In genomic region chr9:20658677-20659473, GRCh38 we compare ENCODE assay signal across 8 cellular contexts. TPM values are rescaled to one million over a fixed set of nuclear protein-coding genes. Genes with fewer than 3 reads are reported as not detected.
DNase-seq lines count a peak whose midpoint lies in the region; ATAC-seq and TF ChIP-seq lines count a peak whose summit lies in the region.

No MANE protein-coding gene starts in this region.

- intact Hi-C loops in IMR-90 (cut with micrococcal nuclease): no loop called here
- intact Hi-C loops in mucosa of descending colon (cut with DNase I, micrococcal nuclease): no loop called here
- intact Hi-C loops in posterior cingulate gyrus (cut with DNase I): no loop called here

- H3K18ac ChIP-seq in IMR-90 (ENCODE audit: low read depth, low read length): peak overlapping the region; percentile 23; the same call in 1 of the 2 replicates

- H4K5ac ChIP-seq in IMR-90 (ENCODE audit: low read depth, low read length): peak overlapping the region; percentile 78

- H2AK5ac ChIP-seq in IMR-90 (ENCODE audit: low read depth, low read length): no peak overlapping the region; the same call in 1 of the 2 replicates

- no peaks in the 10 kb centered on the region for H3K9me1 ChIP-seq in IMR-90 (ENCODE audit: insufficient read depth, low read length)

- CTCF ChIA-PET in BJ (lab: Yijun Ruan, JAX): no interaction called here
- CTCF ChIA-PET in IMR-90 (lab: Yijun Ruan, JAX): interaction anchor here (0.6 kb wide), 1 partner anchor 76 kb away, joined by 4 read pairs; no protein-coding TSS in a partner anchor

- H3K4me3 ChIP-seq in BJ (ENCODE audit: low read depth, low read length) (peak overlapping the region; percentile 31), IMR-90 (ENCODE audit: insufficient read depth, low read depth, low read length) (peak overlapping the region; percentile 61), cardiac fibroblast (replicated peaks in 1 of 2; ENCODE audit: low read depth in 2 of 2, low read length in 2 of 2) (peak overlapping the region; percentile 30 to 47), mucosa of descending colon (no peak overlapping the region)

- in situ Hi-C loops in IMR-90 (cut with MboI; ENCODE audit: low sequenced_read_pairs): no loop called here

- H4K91ac ChIP-seq in IMR-90 (ENCODE audit: insufficient read depth, low read depth, low read length): no peak overlapping the region

- ATAC-seq in IMR-90 (ENCODE audit: low read depth) (peak; percentile 42), mucosa of descending colon (peak; percentile 50)
- ATAC-seq in activated CD4-positive, CD25-positive, alpha-beta regulatory T cell treated with anti-CD3 and anti-CD28 coated beads, Interleukin-2, amount 50 U/mL, for 24 hours: no peak

- H3K9me3 ChIP-seq in IMR-90 (ENCODE audit: control insufficient read depth, insufficient read depth, low read length) (no peaks in the 10 kb centered on the region), mucosa of descending colon (no peaks in the 10 kb centered on the region)

- 0 out of 2 replicates have a peak overlapping the region, but pooled peaks have one; percentile 23 for H2BK120ac ChIP-seq in IMR-90 (ENCODE audit: low read depth, low read length)

- H3K14ac ChIP-seq in IMR-90 (replicated peaks; ENCODE audit: low read depth, low read length): peak overlapping the region; percentile 22; the same call in 1 of the 2 replicates

- peak overlapping the region; percentile 56 for H3K4ac ChIP-seq in IMR-90 (ENCODE audit: low read depth, low read length)

- H2AFZ ChIP-seq in IMR-90 (replicated peaks; ENCODE audit: low read length, poor library complexity): peak overlapping the region; percentile 75

- H3K4me2 ChIP-seq in IMR-90 (ENCODE audit: low read depth, low read length): peak overlapping the region; percentile 78

- no peak for TF ChIP-seq RAD21 in IMR-90 (IDR thresholded peaks at IDR 0.05; ENCODE audit: low read length)

- peaks cover 1% of the 10 kb centered on the region; the same call in 1 of the 2 replicates for H3K27me3 ChIP-seq in BJ (ENCODE audit: control insufficient read depth, insufficient read depth, low read length)
- no peaks in the 10 kb centered on the region; the same call in 1 of the 2 replicates for H3K27me3 ChIP-seq in IMR-90 (ENCODE audit: control insufficient read depth, insufficient read depth, low read length)

- H3K27ac ChIP-seq in IMR-90 (ENCODE audit: insufficient read depth, low read length): no peak overlapping the region

- TF ChIP-seq POLR2A in IMR-90 (IDR thresholded peaks at IDR 0.05; ENCODE audit: low read depth, low read length): no peak

- H3K4me1 ChIP-seq in IMR-90 (ENCODE audit: control insufficient read depth, insufficient read depth, low read length) (no peaks in the 10 kb centered on the region), mucosa of descending colon (ENCODE audit: low read depth) (no peaks in the 10 kb centered on the region)

- no peak overlapping the region for H3K9ac ChIP-seq in IMR-90 (ENCODE audit: low read depth, low read length)

- peak overlapping the region; percentile 5 for H2BK5ac ChIP-seq in IMR-90 (ENCODE audit: low read depth, low read length, poor library complexity, severe bottlenecking)

- POLR2A ChIA-PET in BJ (lab: Charles Lee) (no interaction called here), IMR-90 (lab: Charles Lee; ENCODE audit: unreplicated experiment) (interaction anchor here (0.6 to 1.0 kb wide), 2 partner anchors 37 to 411 kb away, joined by 4 to 16 read pairs; partner anchors contain the start of gene MLLT3)

- DNase-seq in BJ (ENCODE audit: low read depth) (no peak), IMR-90 (no peak), cardiac fibroblast (ENCODE audit: low read depth in 2 of 2) (peak; percentile 7 to 25), mucosa of descending colon (peak in 1 of 3 donors; percentile 29), occipital lobe (lab: John Stamatoyannopoulos, UW) (no peak), posterior cingulate gyrus (no peak), NOMO-1 treated with dmso at 0.1 percent for 144 hours (lab: John Stamatoyannopoulos, UW; ENCODE audit: unreplicated experiment) (no peak)

- peak overlapping the region; percentile 31 to 82; a peak in 3 of 4 replicates for H4K8ac ChIP-seq in IMR-90 (ENCODE audit: low read depth in 2 of 2, low read length in 2 of 2)

- H2AK9ac ChIP-seq in IMR-90 (replicated peaks; ENCODE audit: low read depth, low read length, poor library complexity): no peak overlapping the region

- H2BK20ac ChIP-seq in IMR-90 (ENCODE audit: low read depth, low read length): no peak overlapping the region; the same call in 1 of the 2 replicates

- BruUV-seq in IMR-90 (replicated peaks; lab: Mats Ljungman, UMichigan): no TSS peak

- no peak overlapping the region for H3K23ac ChIP-seq in IMR-90 (ENCODE audit: low read depth, low read length)

- 80% methylated on average over 1 of the region's 13 CpGs; no CpG with 5 or more reads in 1 of the 2 experiments for WGBS in IMR-90 (ENCODE audit: extremely low coverage in 2 of 2, insufficient read length in 1 of 2), 2 experiments

- dilution Hi-C loops in IMR-90 (cut with HindIII; ENCODE audit: low sequenced_read_pairs, unreplicated experiment): no loop called here

- H3K56ac ChIP-seq in IMR-90 (ENCODE audit: extremely low read depth, insufficient read depth, low read length): no peak overlapping the region; the same call in 1 of the 2 replicates

- H4K20me1 ChIP-seq in IMR-90 (ENCODE audit: insufficient read depth, low read length): no peaks in the 10 kb centered on the region

- no peak overlapping the region; the same call in 2 of the 3 replicates for H2BK15ac ChIP-seq in IMR-90 (ENCODE audit: low read depth, low read length)

- H3K36me3 ChIP-seq in BJ (ENCODE audit: control insufficient read depth, insufficient read depth, low read length) (no peaks in the 10 kb centered on the region), IMR-90 (ENCODE audit: control insufficient read depth, insufficient read depth, low read length) (no peaks in the 10 kb centered on the region), mucosa of descending colon (ENCODE audit: low read depth) (no peaks in the 10 kb centered on the region)

- no peaks in the 10 kb centered on the region; a peak in 1 of 4 replicates for H3K79me1 ChIP-seq in IMR-90 (ENCODE audit: low read depth in 1 of 2, low read length in 2 of 2)

- TF ChIP-seq CTCF in BJ (IDR thresholded peaks at IDR 0.05; ENCODE audit: insufficient read depth, low read depth, low read length): no peak
- TF ChIP-seq CTCF in IMR-90 (conservative IDR thresholded peaks at IDR 0.05; ENCODE audit: low read depth, low read length): no peak
- TF ChIP-seq CTCF in cardiac fibroblast (IDR thresholded peaks at IDR 0.05; ENCODE audit: low read depth, low read length): no peak
- no peak for TF ChIP-seq CTCF in mucosa of descending colon (IDR thresholded peaks at IDR 0.05)

TF ChIP-seq in IMR-90, 13 proteins besides CTCF, POLR2A, EP300 and RAD21:
- TF ChIP-seq CEBPB (IDR thresholded peaks at IDR 0.05; ENCODE audit: low read depth, low read length) (no peak), RFX5 (IDR thresholded peaks at IDR 0.05; ENCODE audit: low read depth, low read length) (no peak), MAFK (IDR thresholded peaks at IDR 0.05; ENCODE audit: low read depth, low read length) (no peak), SMC3 (IDR thresholded peaks at IDR 0.05; ENCODE audit: low read depth, low read length) (no peak), RCOR1 (IDR thresholded peaks at IDR 0.05; ENCODE audit: insufficient replicate concordance, low read length) (no peak), BHLHE40 (IDR thresholded peaks at IDR 0.05; ENCODE audit: low read depth, low read length) (no peak), MAZ (IDR thresholded peaks at IDR 0.05; ENCODE audit: borderline replicate concordance, low read depth, low read length) (no peak), MXI1 (IDR thresholded peaks at IDR 0.05; ENCODE audit: borderline replicate concordance, low read depth, low read length) (no peak), CHD1 (IDR thresholded peaks at IDR 0.05; ENCODE audit: low read depth, low read length) (no peak), NFE2L2 (IDR thresholded peaks at IDR 0.05; ENCODE audit: low read depth, low read length) (no peak), FOS (IDR thresholded peaks at IDR 0.05; ENCODE audit: low read depth, low read length) (no peak), USF2 (IDR thresholded peaks at IDR 0.05; ENCODE audit: low read depth, low read length) (no peak), ELK1 (IDR thresholded peaks at IDR 0.05; ENCODE audit: borderline replicate concordance, low read depth, low read length) (no peak)

RNA-seq across cellular contexts. Expression of gene FOCAD, which starts 25.2 kb away (rescaled TPM):
- polyA plus RNA-seq in BJ (2011; rRNA removed) (32.9 and 42.1 TPM in 2 replicates), IMR-90 (2012; rRNA removed) (21.2 and 28.8 TPM in 2 replicates)
- polyA minus RNA-seq in BJ (2011; rRNA and poly(A)+ RNA removed): 40.4 and 61.3 TPM in 2 replicates
- total RNA-seq in IMR-90 (2012; rRNA removed) (73.9 and 91.2 TPM in 2 replicates), mucosa of descending colon (10 to 100 TPM; 26.6 to 30.3 (median 26.9) TPM), occipital lobe (233 TPM)
- polyA plus RNA-seq in IMR-90 (2012; cell fraction: cytosol; rRNA removed): 6.6 and 26.5 TPM in 2 replicates
- polyA plus RNA-seq in IMR-90 (2012; cell fraction: nucleus; rRNA removed; ENCODE audit: low replicate concordance): 22.3 and 54.3 TPM in 2 replicates

RNA-seq across cellular contexts. Expression of gene MLLT3, which starts 36.6 kb away (rescaled TPM):
- 13.8 and 32.1 TPM in 2 replicates for polyA plus RNA-seq in BJ (2011; rRNA removed)
- polyA minus RNA-seq in BJ (2011; rRNA and poly(A)+ RNA removed): 10.1 and 11.2 TPM in 2 replicates
- total RNA-seq in IMR-90 (2012; rRNA removed): 21.1 and 24.4 TPM in 2 replicates
- polyA plus RNA-seq in IMR-90 (2012; rRNA removed): 10.0 and 10.4 TPM in 2 replicates
- 2.4 and 2.5 TPM in 2 replicates for polyA plus RNA-seq in IMR-90 (2012; cell fraction: cytosol; rRNA removed)
- 0.95 and 8.7 TPM in 2 replicates for polyA plus RNA-seq in IMR-90 (2012; cell fraction: nucleus; rRNA removed; ENCODE audit: low replicate concordance)
- 10 to 100 TPM; 35.1 to 53.7 (median 46.5) TPM for total RNA-seq in mucosa of descending colon
- 152 TPM for total RNA-seq in occipital lobe

Comparison
In these comparisons a context has a peak if more than half of its experiments do, and no peak if none do; other contexts are left out.
1. DNase-seq: peak in cardiac fibroblast (2 of 2); none in BJ (single experiment), IMR-90 (single experiment), occipital lobe (single experiment), posterior cingulate gyrus (0 of 10) and NOMO-1 treated with dmso at 0.1 percent for 144 hours (single experiment).
2. ATAC-seq: peak in IMR-90 (single experiment) and mucosa of descending colon (single experiment); none in activated CD4-positive, CD25-positive, alpha-beta regulatory T cell treated with anti-CD3 and anti-CD28 coated beads, Interleukin-2, amount 50 U/mL, for 24 hours (0 of 2).